8 cellular contexts compared by ENCODE assay signal in the genomic region with DNA sequence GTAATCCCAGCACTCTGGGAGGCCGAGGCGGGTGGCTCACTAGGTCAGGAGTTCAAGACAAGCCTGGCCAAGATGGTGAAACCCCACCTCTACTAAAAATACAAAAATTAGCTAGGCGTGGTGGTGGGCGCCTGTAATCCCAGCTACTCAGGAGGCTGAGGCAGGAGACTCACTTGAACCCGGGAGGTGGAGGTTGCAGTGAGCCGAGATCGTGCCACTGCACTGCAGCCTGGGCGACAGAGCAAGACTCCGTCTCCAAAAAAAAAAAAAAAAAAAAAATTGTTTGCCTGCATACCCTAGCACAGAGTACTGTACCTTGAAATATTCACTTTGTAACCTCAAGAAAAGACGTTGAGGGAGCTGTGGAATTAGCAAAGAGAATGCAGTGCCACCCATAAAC. TPM values are rescaled to one million over a fixed set of nuclear protein-coding genes. Genes with fewer than 3 reads are reported as not detected.
DNase-seq lines count a peak whose midpoint lies in the region; ATAC-seq, FAIRE-seq and TF ChIP-seq lines count a peak whose summit lies in the region.
"Not testable (repeated sequence)": the region's sequence is repeated elsewhere in the genome, so short reads cannot be mapped to it uniquely, and the experiment has no call there.

No MANE protein-coding gene starts in this region.

- FAIRE-seq in astrocyte (lab: Jason Lieb, UNC): not testable (repeated sequence)

- not testable (repeated sequence) for H3K79me2 ChIP-seq in OCI-LY3 (ENCODE audit: low read length)
- H3K79me2 ChIP-seq in astrocyte (ENCODE audit: insufficient read depth, low read length): peaks cover 19% of the 10 kb centered on the region

- H3K4me3 Mint-ChIP-seq in CD4-positive, CD25-positive, alpha-beta regulatory T cell: peak overlapping the region; percentile 94 to 98 (median 98)
- H3K4me3 Mint-ChIP-seq in activated CD8-positive, alpha-beta T cell treated with anti-CD3 and anti-CD28 coated beads for 36 hours: peak overlapping the region; percentile 80
- H3K4me3 Mint-ChIP-seq in astrocyte (ENCODE audit: unreplicated experiment): peak overlapping the region; percentile 94

- peak overlapping the region; percentile 48 for H3K27ac ChIP-seq in CD4-positive, CD25-positive, alpha-beta regulatory T cell (ENCODE audit: insufficient read depth, low read length, poor library complexity, severe bottlenecking)
- not testable (repeated sequence) for H3K27ac ChIP-seq in OCI-LY3 (ENCODE audit: low read length); astrocyte (ENCODE audit: low read depth, low read length)
- H3K27ac ChIP-seq in esophagus muscularis mucosa (replicated peaks in 1 of 4) (peak overlapping the region; percentile 92 to 97 (median 96)), lower lobe of right lung (peak overlapping the region; percentile 72), neutrophil (peak overlapping the region; percentile 90), subcutaneous abdominal adipose tissue (ENCODE audit: low read depth, low read length) (peak overlapping the region; percentile 100)

- not testable (repeated sequence) for H3K9ac ChIP-seq in OCI-LY3 (ENCODE audit: low read length); astrocyte (ENCODE audit: low read length)
- H3K9ac ChIP-seq in subcutaneous abdominal adipose tissue (ENCODE audit: low read length in 5 of 5): peak overlapping the region in 1 of 5 donors; percentile 66

- H3K9me3 ChIP-seq in CD4-positive, CD25-positive, alpha-beta regulatory T cell (ENCODE audit: control insufficient read depth in 2 of 2, low read length in 2 of 2); OCI-LY3 (ENCODE audit: insufficient read depth, low read length); astrocyte (ENCODE audit: insufficient read depth, low read depth, low read length); esophagus muscularis mucosa; lower lobe of right lung; neutrophil; subcutaneous abdominal adipose tissue (ENCODE audit: control insufficient read depth in 5 of 5, low read length in 5 of 5): not testable (repeated sequence)

- peaks cover 45% of the 10 kb centered on the region for H3K4me1 ChIP-seq in CD4-positive, CD25-positive, alpha-beta regulatory T cell (ENCODE audit: control insufficient read depth, insufficient read depth, low read length, poor library complexity, severe bottlenecking)
- H3K4me1 ChIP-seq in OCI-LY3 (ENCODE audit: low read length) (peaks cover 21% of the 10 kb centered on the region), astrocyte (ENCODE audit: insufficient read depth, low read length) (peaks cover 13% of the 10 kb centered on the region), esophagus muscularis mucosa (peaks cover 50 to 76% (median 74%) of the 10 kb centered on the region in 4 donors), lower lobe of right lung (peaks cover 57% of the 10 kb centered on the region), neutrophil (ENCODE audit: control insufficient read depth in 1 of 2, insufficient read depth in 1 of 2, low read depth in 1 of 2, low read length in 1 of 2) (peaks cover 67 to 75% of the 10 kb centered on the region in 2 experiments), subcutaneous abdominal adipose tissue (ENCODE audit: control insufficient read depth in 5 of 5, insufficient read depth in 5 of 5, low read length in 5 of 5) (peaks cover 9 to 57% (median 50%) of the 10 kb centered on the region in 5 donors)

- peak overlapping the region; percentile 61 for H3K4me3 ChIP-seq in CD4-positive, CD25-positive, alpha-beta regulatory T cell (ENCODE audit: low read depth, low read length)
- peak overlapping the region; percentile 79; the same call in 1 of the 2 replicates for H3K4me3 ChIP-seq in OCI-LY3 (ENCODE audit: low read length)
- not testable (repeated sequence) for H3K4me3 ChIP-seq in astrocyte (ENCODE audit: insufficient read depth, low read depth, low read length); esophagus muscularis mucosa; lower lobe of right lung; subcutaneous abdominal adipose tissue (ENCODE audit: low read depth in 1 of 5, low read length in 5 of 5)
- peak overlapping the region; percentile 80 to 94 for H3K4me3 ChIP-seq in neutrophil (ENCODE audit: low read depth in 1 of 2, low read length in 1 of 2)

- not testable (repeated sequence) for TF ChIP-seq EP300 in esophagus muscularis mucosa (IDR thresholded peaks at IDR 0.05)

- CTCF ChIA-PET in activated CD8-positive, alpha-beta T cell treated with anti-CD3 and anti-CD28 coated beads for 36 hours (lab: Charles Lee): interaction anchor here (1.3 kb wide), 1 partner anchor 13 kb away, joined by 3 read pairs; a partner anchor contains a TSS

- TF ChIP-seq CTCF in OCI-LY3 (IDR thresholded peaks at IDR 0.05; ENCODE audit: low read depth, low read length); activated CD8-positive, alpha-beta T cell treated with anti-CD3 and anti-CD28 coated beads for 36 hours (IDR thresholded peaks at IDR 0.05); astrocyte (IDR thresholded peaks at IDR 0.05; ENCODE audit: insufficient read depth, low read depth, low read length); esophagus muscularis mucosa (IDR thresholded peaks at IDR 0.05); lower lobe of right lung (IDR thresholded peaks at IDR 0.05); neutrophil (IDR thresholded peaks at IDR 0.05): not testable (repeated sequence)

- H3K9me3 Mint-ChIP-seq in CD4-positive, CD25-positive, alpha-beta regulatory T cell; activated CD8-positive, alpha-beta T cell treated with anti-CD3 and anti-CD28 coated beads for 36 hours; astrocyte (ENCODE audit: unreplicated experiment): not testable (repeated sequence)

- H2AFZ ChIP-seq in OCI-LY3 (ENCODE audit: low read depth, low read length); astrocyte (ENCODE audit: low read depth, low read length): not testable (repeated sequence)

- peak overlapping the region; percentile 67; the same call in 1 of the 2 replicates for H3K4me2 ChIP-seq in OCI-LY3 (ENCODE audit: low read length)
- not testable (repeated sequence) for H3K4me2 ChIP-seq in astrocyte (ENCODE audit: low read length)

- intact Hi-C loops in activated CD8-positive, alpha-beta T cell treated with anti-CD3 and anti-CD28 coated beads for 36 hours (cut with micrococcal nuclease): loop anchor here (10.0 kb wide), 1 partner anchor 256 kb away; no protein-coding TSS in a partner anchor
- intact Hi-C loops in esophagus muscularis mucosa (cut with DNase I); lower lobe of right lung (cut with DNase I): not testable (repeated sequence)

- DNase-seq in CD4-positive, CD25-positive, alpha-beta regulatory T cell; activated CD8-positive, alpha-beta T cell treated with anti-CD3 and anti-CD28 coated beads for 36 hours; astrocyte (ENCODE audit: low read depth); esophagus muscularis mucosa (ENCODE audit: extremely low spot score): not testable (repeated sequence)
- DNase-seq in lower lobe of right lung: peak; percentile 23

- not testable (repeated sequence) for TF ChIP-seq POLR2A in esophagus muscularis mucosa (IDR thresholded peaks at IDR 0.05; ENCODE audit: low read depth)

- H3K4me1 Mint-ChIP-seq in CD4-positive, CD25-positive, alpha-beta regulatory T cell: peaks cover 12 to 58% (median 32%) of the 10 kb centered on the region in 4 donors
- peaks cover 46% of the 10 kb centered on the region for H3K4me1 Mint-ChIP-seq in activated CD8-positive, alpha-beta T cell treated with anti-CD3 and anti-CD28 coated beads for 36 hours (ENCODE audit: low read depth)
- H3K4me1 Mint-ChIP-seq in astrocyte (ENCODE audit: low read depth, unreplicated experiment): peaks cover 16% of the 10 kb centered on the region

- POLR2A ChIA-PET in activated CD8-positive, alpha-beta T cell treated with anti-CD3 and anti-CD28 coated beads for 36 hours (lab: Charles Lee): interaction anchor here (0.8 to 1.4 kb wide), 3 partner anchors 8 to 156 kb away, joined by 3 to 4 read pairs (median 3); a partner anchor contains a TSS

- not testable (repeated sequence) for H3K27ac Mint-ChIP-seq in CD4-positive, CD25-positive, alpha-beta regulatory T cell; astrocyte (ENCODE audit: unreplicated experiment)
- H3K27ac Mint-ChIP-seq in activated CD8-positive, alpha-beta T cell treated with anti-CD3 and anti-CD28 coated beads for 36 hours: peak overlapping the region; percentile 96

- H3K27me3 ChIP-seq in CD4-positive, CD25-positive, alpha-beta regulatory T cell (ENCODE audit: control insufficient read depth, insufficient read depth, low read length); OCI-LY3 (ENCODE audit: low read depth, low read length); astrocyte (ENCODE audit: insufficient read depth, low read length); esophagus muscularis mucosa; lower lobe of right lung (ENCODE audit: low read depth); neutrophil; subcutaneous abdominal adipose tissue (ENCODE audit: control insufficient read depth in 5 of 5, insufficient read depth in 4 of 5, low read length in 5 of 5): not testable (repeated sequence)

- not testable (repeated sequence) for H4K20me1 ChIP-seq in OCI-LY3 (ENCODE audit: insufficient read depth, low read length)
- peaks cover 16% of the 10 kb centered on the region for H4K20me1 ChIP-seq in astrocyte (ENCODE audit: insufficient read depth, low read length)

- WGBS in esophagus muscularis mucosa: 87% methylated on average over 10 of the region's 10 CpGs

- not testable (repeated sequence) for H3K36me3 Mint-ChIP-seq in CD4-positive, CD25-positive, alpha-beta regulatory T cell; activated CD8-positive, alpha-beta T cell treated with anti-CD3 and anti-CD28 coated beads for 36 hours (ENCODE audit: low read depth); astrocyte (ENCODE audit: low read depth, unreplicated experiment)

- not testable (repeated sequence) for ATAC-seq in CD4-positive, CD25-positive, alpha-beta regulatory T cell (ENCODE audit: low read depth in 2 of 2); activated CD8-positive, alpha-beta T cell treated with anti-CD3 and anti-CD28 coated beads for 36 hours; lower lobe of right lung

- not testable (repeated sequence) for H3K36me3 ChIP-seq in CD4-positive, CD25-positive, alpha-beta regulatory T cell (ENCODE audit: control insufficient read depth, insufficient read depth, low read length); OCI-LY3 (replicated peaks; ENCODE audit: low read depth, low read length); astrocyte (ENCODE audit: insufficient read depth, low read length); esophagus muscularis mucosa; lower lobe of right lung; neutrophil; subcutaneous abdominal adipose tissue (ENCODE audit: control insufficient read depth in 5 of 5, insufficient read depth in 5 of 5, low read length in 5 of 5)

- H3K27me3 Mint-ChIP-seq in CD4-positive, CD25-positive, alpha-beta regulatory T cell; activated CD8-positive, alpha-beta T cell treated with anti-CD3 and anti-CD28 coated beads for 36 hours; astrocyte (ENCODE audit: low read depth, unreplicated experiment): not testable (repeated sequence)

RNA-seq across cellular contexts. Expression of a gene that starts 5.1 kb away (rescaled TPM):
- total RNA-seq in CD4-positive, CD25-positive, alpha-beta regulatory T cell: 30.6 TPM
- polyA plus RNA-seq in CD4-positive, CD25-positive, alpha-beta regulatory T cell: 10 to 100 TPM; 65.7 to 93.0 (median 80.5) TPM
- 10 to 100 TPM; 36.6 to 37.8 TPM for total RNA-seq in activated CD8-positive, alpha-beta T cell treated with anti-CD3 and anti-CD28 coated beads for 36 hours
- total RNA-seq in astrocyte (52.6 and 52.7 TPM in 2 replicates), esophagus muscularis mucosa (100 to 1,000 TPM; 235 to 451 (median 370) TPM), lower lobe of right lung (230 TPM)

RNA-seq across cellular contexts. Expression of a gene that starts 5.3 kb away (rescaled TPM):
- 5.5 TPM for total RNA-seq in CD4-positive, CD25-positive, alpha-beta regulatory T cell
- polyA plus RNA-seq in CD4-positive, CD25-positive, alpha-beta regulatory T cell: 1 to 10 TPM; 2.2 to 4.2 (median 3.5) TPM
- 1 to 10 TPM; 1.7 to 2.0 TPM for total RNA-seq in activated CD8-positive, alpha-beta T cell treated with anti-CD3 and anti-CD28 coated beads for 36 hours
- total RNA-seq in astrocyte (0.98 and 1.1 TPM in 2 replicates), esophagus muscularis mucosa (1 to 10 TPM; 1.2 to 3.7 (median 2.6) TPM), lower lobe of right lung (2.5 TPM)

RNA-seq across cellular contexts. Expression of a gene that starts 7.1 kb away (rescaled TPM):
- total RNA-seq in CD4-positive, CD25-positive, alpha-beta regulatory T cell: 27.3 TPM
- polyA plus RNA-seq in CD4-positive, CD25-positive, alpha-beta regulatory T cell: 1 to 10 TPM; 2.3 to 6.8 (median 3.0) TPM
- total RNA-seq in activated CD8-positive, alpha-beta T cell treated with anti-CD3 and anti-CD28 coated beads for 36 hours: 10 to 100 TPM; 50.4 to 50.8 TPM
- total RNA-seq in astrocyte: 64.9 and 77.2 TPM in 2 replicates
- 100 to 1,000 TPM; 120 to 315 (median 274) TPM for total RNA-seq in esophagus muscularis mucosa
- total RNA-seq in lower lobe of right lung: 122 TPM

RNA-seq across cellular contexts. Expression of a gene that starts 13.6 kb away (rescaled TPM):
- total RNA-seq in CD4-positive, CD25-positive, alpha-beta regulatory T cell: 29.3 TPM
- 100 to 1,000 TPM in 1 of 4 donors, 10 to 100 TPM in 3; 80.0 to 122 (median 87.5) TPM for polyA plus RNA-seq in CD4-positive, CD25-positive, alpha-beta regulatory T cell
- total RNA-seq in activated CD8-positive, alpha-beta T cell treated with anti-CD3 and anti-CD28 coated beads for 36 hours: 100 to 1,000 TPM; 117 to 120 TPM
- total RNA-seq in astrocyte (43.8 and 44.0 TPM in 2 replicates), esophagus muscularis mucosa (10 to 100 TPM; 24.2 to 41.5 (median 32.9) TPM), lower lobe of right lung (30.5 TPM)

RNA-seq across cellular contexts. Expression of a gene that starts 24.8 kb away (rescaled TPM):
- 63.4 TPM for total RNA-seq in CD4-positive, CD25-positive, alpha-beta regulatory T cell
- polyA plus RNA-seq in CD4-positive, CD25-positive, alpha-beta regulatory T cell: 10 to 100 TPM; 27.1 to 45.1 (median 29.9) TPM
- 100 to 1,000 TPM; 150 to 153 TPM for total RNA-seq in activated CD8-positive, alpha-beta T cell treated with anti-CD3 and anti-CD28 coated beads for 36 hours
- total RNA-seq in astrocyte: 94.8 and 96.3 TPM in 2 replicates
- 10 to 100 TPM; 25.0 to 53.2 (median 34.8) TPM for total RNA-seq in esophagus muscularis mucosa
- 44.1 TPM for total RNA-seq in lower lobe of right lung
